ENCODE assay signal across 8 cellular contexts in genomic region chr21:45228171-45228641, GRCh38. TPM values are rescaled to one million over a fixed set of nuclear protein-coding genes. Genes with fewer than 3 reads are reported as not detected.
DNase-seq lines count a peak whose midpoint lies in the region; ATAC-seq and TF ChIP-seq lines count a peak whose summit lies in the region.

No MANE protein-coding gene starts in this region.

- H3K27me3 ChIP-seq in dorsolateral prefrontal cortex = peaks cover 0 to 13% (median 0%) of the 10 kb centered on the region in 45 donors
- H3K27me3 ChIP-seq in ovary = no peaks in the 10 kb centered on the region

- CTCF ChIA-PET in HEK293 (lab: Yijun Ruan, JAX) = interaction anchor here (0.6 to 1.1 kb wide), 3 partner anchors 8 to 86 kb away, joined by 3 read pairs; no protein-coding TSS in a partner anchor

- no peak for ATAC-seq in HG03457 (IDR thresholded peaks at IDR 0.05; ENCODE audit: unreplicated experiment)

- no peak overlapping the region for H3K4me3 ChIP-seq in HEK293 (ENCODE audit: low read depth, low read length)
- H3K4me3 ChIP-seq in dorsolateral prefrontal cortex = no peak overlapping the region
- no peak overlapping the region for H3K4me3 ChIP-seq in ovary

- H3K36me3 ChIP-seq in HEK293 (ENCODE audit: control insufficient read depth in 2 of 2, insufficient read depth in 1 of 2, low read length in 2 of 2) = no peaks in the 10 kb centered on the region
- H3K36me3 ChIP-seq in ovary = no peaks in the 10 kb centered on the region

- H3K9me3 ChIP-seq in HEK293 (ENCODE audit: control insufficient read depth, insufficient read depth, low read depth, low read length) (no peaks in the 10 kb centered on the region), ovary (no peaks in the 10 kb centered on the region)

- H3K27ac ChIP-seq in HEK293 (ENCODE audit: extremely low read depth, low read depth, low read length) (no peak overlapping the region), dorsolateral prefrontal cortex (peak overlapping the region in 1 of 59 donors; percentile 15), ovary (no peak overlapping the region)

- POLR2A ChIA-PET in HEK293 (lab: Yijun Ruan, JAX) = interaction anchor here (1.2 kb wide), 1 partner anchor 38 kb away, joined by 3 read pairs; no protein-coding TSS in a partner anchor

- TF ChIP-seq POLR2A in ovary (IDR thresholded peaks at IDR 0.05) = no peak

- TF ChIP-seq EP300 in ovary (IDR thresholded peaks at IDR 0.05) = no peak

- peak; percentile 24 to 71 for DNase-seq in activated CD4-positive, alpha-beta T cell treated with anti-CD3 and anti-CD28 coated beads, Interleukin-2, amount 50 U/mL, for 24 hours (ENCODE audit: low read depth in 1 of 2, low spot score in 1 of 2)
- DNase-seq in dorsolateral prefrontal cortex = peak in 7 of 10 donors; percentile 48 to 82 (median 66)
- peak; percentile 51 to 64 for DNase-seq in stimulated activated CD4-positive, alpha-beta T cell treated with anti-CD3 and anti-CD28 coated beads, Interleukin-12 subunit alpha, Interleukin-12 subunit beta, amount 100 ng/mL, for 24 hours (ENCODE audit: low read depth in 2 of 2)
- DNase-seq in ovary = no peak
- no peak for DNase-seq in DMS114 treated with DMSO at 0.1 percent for 48 hours (lab: John Stamatoyannopoulos, UW; ENCODE audit: unreplicated experiment)
- no peak for DNase-seq in NCI-H345 (lab: John Stamatoyannopoulos, UW)

- no peak for TF ChIP-seq CTCF in HEK293 (tag by site-specific recombination; IDR thresholded peaks at IDR 0.05)
- TF ChIP-seq CTCF in dorsolateral prefrontal cortex (IDR thresholded peaks at IDR 0.05 in 54 of 56, conservative IDR thresholded peaks at IDR 0.05 in 2 of 56; ENCODE audit: low read depth in 1 of 56, partially characterized antibody in 56 of 56) = no peak
- TF ChIP-seq CTCF in ovary (IDR thresholded peaks at IDR 0.05) = no peak

- intact Hi-C loops in dorsolateral prefrontal cortex (cut with DNase I) = no loop called here
- intact Hi-C loops in ovary (cut with DNase I) = loop anchor here in 1 of 4 donors (5.0 kb wide), 1 partner anchor 49 kb away; no protein-coding TSS in a partner anchor

- H3K4me1 ChIP-seq in HEK293 (ENCODE audit: control insufficient read depth, insufficient read depth, low read length) (no peaks in the 10 kb centered on the region), ovary (ENCODE audit: insufficient read depth) (no peaks in the 10 kb centered on the region)

- 15 to 22% (median 18%) methylated on average over 6 of the region's 6 CpGs for WGBS in ovary, 3 donors

TF ChIP-seq in HEK293, 187 proteins besides CTCF, POLR2A, EP300 and RAD21:
- TF ChIP-seq ZNF23 (tag by site-specific recombination; IDR thresholded peaks at IDR 0.05; ENCODE audit: borderline replicate concordance) (no peak), PRDM1 (tag by site-specific recombination; IDR thresholded peaks at IDR 0.05) (peak; percentile 42; the same call in 1 of the 2 replicates), ZBTB8A (tag by site-specific recombination; IDR thresholded peaks at IDR 0.05) (no peak), OVOL3 (tag by site-specific recombination; IDR thresholded peaks at IDR 0.05) (no peak), KLF1 (tag by site-specific recombination; IDR thresholded peaks at IDR 0.05) (no peak), KLF9 (tag by site-specific recombination; IDR thresholded peaks at IDR 0.05; ENCODE audit: low read depth) (no peak), ZNF155 (tag by site-specific recombination; IDR thresholded peaks at IDR 0.05) (no peak), ZNF658 (tag by site-specific recombination; IDR thresholded peaks at IDR 0.05) (no peak), ZNF404 (tag by site-specific recombination; IDR thresholded peaks at IDR 0.05) (no peak), TCF7L2 (IDR thresholded peaks at IDR 0.05; ENCODE audit: borderline replicate concordance, low read depth, low read length) (no peak), ZNF600 (tag by site-specific recombination; IDR thresholded peaks at IDR 0.05) (peak; percentile 44; the same call in 1 of the 2 replicates)
TF ChIP-seq in HEK293: peak in this region for 2.

RNA-seq across cellular contexts. Expression of gene POFUT2, which starts 59.5 kb away (rescaled TPM):
- total RNA-seq in dorsolateral prefrontal cortex (10 to 100 TPM; 13.5 to 37.4 (median 20.5) TPM), ovary (10 to 100 TPM; 26.2 to 48.2 (median 40.1) TPM)
- polyA plus RNA-seq in ovary = 10 to 100 TPM; 25.7 to 52.9 TPM

Comparison
In these comparisons a context has a peak if more than half of its experiments do, and no peak if none do; other contexts are left out.
1. DNase-seq: peak in activated CD4-positive, alpha-beta T cell treated with anti-CD3 and anti-CD28 coated beads, Interleukin-2, amount 50 U/mL, for 24 hours (2 of 2), dorsolateral prefrontal cortex (7 of 10) and stimulated activated CD4-positive, alpha-beta T cell treated with anti-CD3 and anti-CD28 coated beads, Interleukin-12 subunit alpha, Interleukin-12 subunit beta, amount 100 ng/mL, for 24 hours (2 of 2); none in ovary (0 of 5), DMS114 treated with DMSO at 0.1 percent for 48 hours (single experiment) and NCI-H345 (single experiment).